Comparison of ENCODE assay signal across 30 cellular contexts in genomic region chr22:44461614-44462013, GRCh38.
"Had no signal": no experiment of that assay in that cellular context is flagged by ENCODE, and none has a peak within 500 bp of the region (broad histone marks: within the 10 kb centered on the region; RNA-seq: fewer than 3 reads in every experiment).

No MANE protein-coding gene starts in this region.

- H3K9me3 Mint-ChIP-seq: type B pancreatic cell had no signal

- H3K27ac ChIP-seq: heart right ventricle, hepatocyte, left lung, lower lobe of right lung, neural progenitor cell, neutrophil, ovary, right atrium auricular region, right lobe of liver, suprapubic skin, tibial nerve, uterus had no signal

- H3K9ac ChIP-seq: neural progenitor cell had no signal

- H3K9me3 ChIP-seq: left lung, lower lobe of right lung, neutrophil, ovary, right atrium auricular region, right lobe of liver, suprapubic skin, uterus had no signal

- H3K4me3 Mint-ChIP-seq: naive thymus-derived CD8-positive, alpha-beta T cell; nephron progenitor cell; neural progenitor cell; stimulated activated effector memory CD8-positive, alpha-beta T cell treated with anti-CD3 and anti-CD28 coated beads, Interleukin-12 subunit alpha, Interleukin-12 subunit beta, amount 100 ng/mL, for 72 hours; stimulated activated naive CD8-positive, alpha-beta T cell treated with anti-CD3 and anti-CD28 coated beads, Interleukin-15, Interleukin-2, amounts not matched to agents 100 ng/mL and 50 ng/mL, for 24 hours; type B pancreatic cell had no signal

- H3K36me3 Mint-ChIP-seq: neural progenitor cell, type B pancreatic cell had no signal

- H3K4me3 ChIP-seq: heart right ventricle, hepatocyte, left lung, lower lobe of right lung, neural progenitor cell, ovary, right atrium auricular region, right lobe of liver, smooth muscle cell, suprapubic skin, tibial nerve, uterus had no signal

- H3K27ac Mint-ChIP-seq: nephron progenitor cell; neural progenitor cell; progenitor cell of endocrine pancreas; stimulated activated naive CD8-positive, alpha-beta T cell treated with anti-CD3 and anti-CD28 coated beads, Interleukin-15, Interleukin-2, amounts not matched to agents 100 ng/mL and 50 ng/mL, for 24 hours; type B pancreatic cell had no signal

- DNase-seq: heart right ventricle; islet precursor cell; kidney glomerular epithelial cell; left cardiac atrium; left lung; lower lobe of right lung; mammary epithelial cell; mesenchymal stem cell; nephron progenitor cell; occipital lobe; right lobe of liver; stimulated activated CD4-positive, alpha-beta T cell treated with anti-CD3 and anti-CD28 coated beads, Interleukin-12 subunit alpha, Interleukin-12 subunit beta, amount 100 ng/mL, for 4 hours; stimulated activated CD4-positive, alpha-beta T cell treated with anti-CD3 and anti-CD28 coated beads, Interleukin-15, amount 100 ng/mL, for 24 hours; stimulated activated CD4-positive, alpha-beta T cell treated with anti-CD3 and anti-CD28 coated beads, Interleukin-2, amount 100 ng/mL, for 24 hours; stimulated activated CD4-positive, alpha-beta T cell treated with anti-CD3 and anti-CD28 coated beads, Interleukin-4, amount 100 ng/mL, for 1 hour; stimulated activated naive CD4-positive, alpha-beta T cell; uterus had no signal

- H3K36me3 ChIP-seq: heart right ventricle, left lung, lower lobe of right lung, neural progenitor cell, neutrophil, ovary, right atrium auricular region, right lobe of liver, suprapubic skin, tibial nerve, uterus had no signal

- H3K27me3 Mint-ChIP-seq: stimulated activated naive CD8-positive, alpha-beta T cell treated with anti-CD3 and anti-CD28 coated beads, Interleukin-15, Interleukin-2, amounts not matched to agents 100 ng/mL and 50 ng/mL, for 24 hours had no signal

- H3K4me1 ChIP-seq: heart right ventricle, left lung, lower lobe of right lung, neural progenitor cell, right atrium auricular region, right lobe of liver, suprapubic skin, tibial nerve, uterus had no signal

- H3K27me3 ChIP-seq: heart right ventricle, hepatocyte, left lung, neural progenitor cell, neutrophil, ovary, right atrium auricular region, right lobe of liver, suprapubic skin, tibial nerve, uterus had no signal
